In the genomic region with DNA sequence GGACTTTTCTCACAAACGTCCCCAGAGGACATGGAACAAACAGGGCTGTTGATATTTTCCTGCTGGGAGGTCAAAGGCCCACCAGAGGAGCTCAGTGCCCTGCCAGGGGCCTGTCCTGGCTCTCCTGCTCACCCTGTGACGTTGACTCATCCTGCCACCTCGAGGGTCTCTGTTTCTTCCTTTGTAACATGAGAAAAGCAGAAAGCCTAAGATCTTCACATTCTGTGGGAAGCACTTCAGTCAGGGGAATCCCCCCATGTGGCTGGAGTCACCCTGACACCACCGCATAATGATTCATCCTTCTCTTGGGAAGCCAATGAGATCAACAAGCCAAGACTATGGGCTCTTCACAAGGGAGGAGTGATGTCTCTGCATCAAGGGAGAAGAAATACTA, we compare ENCODE assay signal across 11 cellular contexts.
DNase-seq lines count a peak whose midpoint lies in the region; ATAC-seq and TF ChIP-seq lines count a peak whose summit lies in the region.
"Had no signal": no experiment of that assay in that cellular context is flagged by ENCODE, and none has a peak within 500 bp of the region (broad histone marks: within the 10 kb centered on the region; RNA-seq: fewer than 3 reads in every experiment).

No MANE protein-coding gene starts in this region.

- no peak overlapping the region for H3K27ac Mint-ChIP-seq in activated CD4-positive, alpha-beta memory T cell treated with anti-CD3 and anti-CD28 coated beads, Interleukin-2, amount 10 ng/mL, durations not matched to agents 7 days and 5 days
- peak overlapping the region; percentile 83 for H3K27ac Mint-ChIP-seq in stimulated activated effector memory CD8-positive, alpha-beta T cell treated with anti-CD3 and anti-CD28 coated beads, Interleukin-12 subunit alpha, Interleukin-12 subunit beta, amount 100 ng/mL, for 72 hours
- H3K27ac Mint-ChIP-seq in glutamatergic neuron (ENCODE audit: unreplicated experiment): no peak overlapping the region

- no peaks in the 10 kb centered on the region for H3K36me3 Mint-ChIP-seq in activated CD4-positive, alpha-beta memory T cell treated with anti-CD3 and anti-CD28 coated beads, Interleukin-2, amount 10 ng/mL, durations not matched to agents 7 days and 5 days (ENCODE audit: low read depth)
- H3K36me3 Mint-ChIP-seq in stimulated activated effector memory CD8-positive, alpha-beta T cell treated with anti-CD3 and anti-CD28 coated beads, Interleukin-12 subunit alpha, Interleukin-12 subunit beta, amount 100 ng/mL, for 72 hours: no peaks in the 10 kb centered on the region
- H3K36me3 Mint-ChIP-seq in glutamatergic neuron (ENCODE audit: unreplicated experiment): peaks cover 9% of the 10 kb centered on the region

- peaks cover 50% of the 10 kb centered on the region for H3K4me1 Mint-ChIP-seq in activated CD4-positive, alpha-beta memory T cell treated with anti-CD3 and anti-CD28 coated beads, Interleukin-2, amount 10 ng/mL, durations not matched to agents 7 days and 5 days
- H3K4me1 Mint-ChIP-seq in stimulated activated effector memory CD8-positive, alpha-beta T cell treated with anti-CD3 and anti-CD28 coated beads, Interleukin-12 subunit alpha, Interleukin-12 subunit beta, amount 100 ng/mL, for 72 hours: peaks cover 53% of the 10 kb centered on the region
- H3K4me1 Mint-ChIP-seq in glutamatergic neuron (ENCODE audit: low read depth, unreplicated experiment): peaks cover under 1% of the 10 kb centered on the region

- H3K9me3 Mint-ChIP-seq in activated CD4-positive, alpha-beta memory T cell treated with anti-CD3 and anti-CD28 coated beads, Interleukin-2, amount 10 ng/mL, durations not matched to agents 7 days and 5 days: peaks cover 4% of the 10 kb centered on the region
- H3K9me3 Mint-ChIP-seq in stimulated activated effector memory CD8-positive, alpha-beta T cell treated with anti-CD3 and anti-CD28 coated beads, Interleukin-12 subunit alpha, Interleukin-12 subunit beta, amount 100 ng/mL, for 72 hours: peaks cover 2% of the 10 kb centered on the region
- peaks cover 4% of the 10 kb centered on the region for H3K9me3 Mint-ChIP-seq in glutamatergic neuron (ENCODE audit: unreplicated experiment)

- no peak for TF ChIP-seq CTCF in fibroblast of villous mesenchyme (IDR thresholded peaks at IDR 0.05; ENCODE audit: insufficient read depth, low read depth, low read length)
- no peak for TF ChIP-seq CTCF in glutamatergic neuron (IDR thresholded peaks at IDR 0.05; ENCODE audit: partially characterized antibody, unreplicated experiment)
- TF ChIP-seq CTCF in coronary artery (IDR thresholded peaks at IDR 0.05): no peak

- H3K27me3 Mint-ChIP-seq in activated CD4-positive, alpha-beta memory T cell treated with anti-CD3 and anti-CD28 coated beads, Interleukin-2, amount 10 ng/mL, durations not matched to agents 7 days and 5 days: peaks cover 2% of the 10 kb centered on the region
- peaks cover 9% of the 10 kb centered on the region for H3K27me3 Mint-ChIP-seq in glutamatergic neuron (ENCODE audit: unreplicated experiment)

- POLR2A ChIA-PET in activated CD4-positive, alpha-beta memory T cell treated with anti-CD3 and anti-CD28 coated beads, Interleukin-2, amount 10 ng/mL, durations not matched to agents 7 days and 5 days (lab: Charles Lee): interaction anchor here (0.6 to 2.6 kb wide), 6 partner anchors 11 to 257 kb away, joined by 3 to 17 read pairs (median 4); no protein-coding TSS in a partner anchor

- peak; percentile 91 to 94 for ATAC-seq in activated CD4-positive, CD25-positive, alpha-beta regulatory T cell treated with anti-CD3 and anti-CD28 coated beads, Interleukin-2, amount 50 U/mL, for 24 hours
- peak; percentile 97 for ATAC-seq in stimulated activated effector memory CD8-positive, alpha-beta T cell treated with anti-CD3 and anti-CD28 coated beads, Interleukin-12 subunit alpha, Interleukin-12 subunit beta, amount 100 ng/mL, for 72 hours

- H3K4me3 Mint-ChIP-seq in activated CD4-positive, alpha-beta memory T cell treated with anti-CD3 and anti-CD28 coated beads, Interleukin-2, amount 10 ng/mL, durations not matched to agents 7 days and 5 days: no peak overlapping the region
- peak overlapping the region; percentile 54 for H3K4me3 Mint-ChIP-seq in stimulated activated effector memory CD8-positive, alpha-beta T cell treated with anti-CD3 and anti-CD28 coated beads, Interleukin-12 subunit alpha, Interleukin-12 subunit beta, amount 100 ng/mL, for 72 hours
- H3K4me3 Mint-ChIP-seq in glutamatergic neuron (ENCODE audit: unreplicated experiment): no peak overlapping the region

- H3K4me3 ChIP-seq in fibroblast of villous mesenchyme (ENCODE audit: low read depth, low read length) (no peak overlapping the region), coronary artery (no peak overlapping the region)
- H3K4me3 ChIP-seq: A549 had no signal

- no peak for DNase-seq in activated CD4-positive, CD25-positive, alpha-beta regulatory T cell (lab: John Stamatoyannopoulos, UW)
- peak; percentile 51 for DNase-seq in activated CD4-positive, alpha-beta memory T cell treated with anti-CD3 and anti-CD28 coated beads, Interleukin-2, amount 10 ng/mL, durations not matched to agents 7 days and 5 days
- peak; percentile 70 for DNase-seq in fibroblast of villous mesenchyme (ENCODE audit: low read depth)
- peak; percentile 35 to 71 for DNase-seq in stimulated activated effector memory CD8-positive, alpha-beta T cell treated with anti-CD3 and anti-CD28 coated beads, Interleukin-12 subunit alpha, Interleukin-12 subunit beta, amount 100 ng/mL, for 72 hours (ENCODE audit: low spot score in 2 of 2)
- no peak for DNase-seq in glutamatergic neuron
- no peak for DNase-seq in coronary artery (ENCODE audit: low spot score)
- no peak for DNase-seq in DMS79 (lab: John Stamatoyannopoulos, UW)

- H3K27ac ChIP-seq in coronary artery: no peak overlapping the region
- H3K27ac ChIP-seq: A549, KMS-11, VCaP had no signal

- CTCF ChIA-PET in activated CD4-positive, alpha-beta memory T cell treated with anti-CD3 and anti-CD28 coated beads, Interleukin-2, amount 10 ng/mL, durations not matched to agents 7 days and 5 days (lab: Charles Lee): interaction anchor here (0.6 to 6.9 kb wide), 8 partner anchors 7 to 389 kb away, joined by 3 to 160 read pairs (median 10); no protein-coding TSS in a partner anchor

Comparison
In these comparisons a context has a peak if more than half of its experiments do, and no peak if none do; other contexts are left out.
1. DNase-seq: peak in activated CD4-positive, alpha-beta memory T cell treated with anti-CD3 and anti-CD28 coated beads, Interleukin-2, amount 10 ng/mL, durations not matched to agents 7 days and 5 days (single experiment), fibroblast of villous mesenchyme (single experiment) and stimulated activated effector memory CD8-positive, alpha-beta T cell treated with anti-CD3 and anti-CD28 coated beads, Interleukin-12 subunit alpha, Interleukin-12 subunit beta, amount 100 ng/mL, for 72 hours (2 of 2); none in activated CD4-positive, CD25-positive, alpha-beta regulatory T cell (0 of 4), glutamatergic neuron (single experiment), coronary artery (single experiment) and DMS79 (single experiment).